9 cellular contexts compared by ENCODE assay signal in the genomic region with DNA sequence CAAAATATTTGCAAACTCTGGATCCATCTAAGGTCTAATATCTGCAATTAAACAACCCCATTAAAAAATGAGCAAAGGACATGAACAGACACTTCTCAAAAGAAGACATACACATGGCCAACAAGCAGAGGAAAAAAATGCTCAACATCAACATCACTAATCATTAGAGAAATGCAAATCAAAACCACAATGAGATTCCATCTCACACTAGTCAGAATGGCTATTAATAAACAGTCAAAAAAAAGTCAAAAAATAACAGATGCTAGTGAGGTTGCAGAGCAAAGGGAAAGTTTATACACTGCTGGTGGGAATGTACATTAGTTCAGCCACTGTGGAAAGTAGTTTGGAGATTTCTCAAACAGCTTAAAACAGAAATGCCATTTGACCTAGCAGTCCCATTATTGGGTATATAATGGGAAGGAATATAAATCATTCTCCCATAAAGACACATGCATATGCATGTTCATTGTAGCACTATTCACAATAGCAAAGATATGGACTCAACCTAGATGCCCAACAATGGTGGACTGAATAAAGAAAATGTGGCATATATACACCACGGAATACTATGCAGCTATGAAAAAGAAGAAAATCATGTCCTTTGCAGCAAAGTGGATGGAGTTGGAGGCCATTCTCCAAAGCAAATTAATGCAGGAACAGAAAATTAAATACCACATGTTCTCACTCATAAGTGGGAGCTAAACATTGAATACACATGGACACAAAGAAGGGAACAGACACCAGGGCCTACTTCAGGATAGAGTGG. TPM values are rescaled to one million over a fixed set of nuclear protein-coding genes. Genes with fewer than 3 reads are reported as not detected.
A peak's percentile ranks its signal among the peaks of the same experiment; 100 is the strongest.
DNase-seq lines count a peak whose midpoint lies in the region; ATAC-seq, FAIRE-seq and TF ChIP-seq lines count a peak whose summit lies in the region.
"Had no signal": no experiment of that assay in that cellular context is flagged by ENCODE, and none has a peak within 500 bp of the region (broad histone marks: within the 10 kb centered on the region; RNA-seq: fewer than 3 reads in every experiment).

No MANE protein-coding gene starts in this region.

- H2BK15ac ChIP-seq in mesenchymal stem cell (ENCODE audit: low read depth, poor library complexity, severe bottlenecking), result no peak overlapping the region

- no peak overlapping the region for H2AFZ ChIP-seq in mesenchymal stem cell (ENCODE audit: low read depth, low read length)

- peak overlapping the region; percentile 51 for H3K9ac ChIP-seq in mesenchymal stem cell (ENCODE audit: low read length)

- H3K79me1 ChIP-seq in mesenchymal stem cell (replicated peaks; ENCODE audit: low read length, poor library complexity, severe bottlenecking), result peaks cover 19% of the 10 kb centered on the region

- H3K18ac ChIP-seq in mesenchymal stem cell (ENCODE audit: low read depth in 1 of 2, low read length in 2 of 2), result no peak overlapping the region

- no peak overlapping the region for H4K8ac ChIP-seq in mesenchymal stem cell (ENCODE audit: low read length)

- no peak for ATAC-seq in activated naive CD4-positive, alpha-beta T cell treated with anti-CD3 and anti-CD28 coated beads, Interleukin-2, amount 50 U/mL, for 72 hours

- H3K9me3 ChIP-seq in HEK293 (ENCODE audit: control insufficient read depth, insufficient read depth, low read depth, low read length), result no peaks in the 10 kb centered on the region
- no peaks in the 10 kb centered on the region for H3K9me3 ChIP-seq in mesenchymal stem cell (ENCODE audit: control insufficient read depth, low read length)
- no peaks in the 10 kb centered on the region for H3K9me3 ChIP-seq in testis

- no peak overlapping the region for H2AK5ac ChIP-seq in mesenchymal stem cell (ENCODE audit: low read length, severe bottlenecking)

- H3K4ac ChIP-seq in mesenchymal stem cell (ENCODE audit: low read depth in 1 of 2, low read length in 2 of 2), result no peak overlapping the region

- H3K4me3 ChIP-seq in HEK293 (ENCODE audit: low read depth, low read length) (no peak overlapping the region), mesenchymal stem cell (ENCODE audit: insufficient read depth in 1 of 2, low read depth in 1 of 2, low read length in 2 of 2) (peak overlapping the region in 1 of 2 experiments; percentile 59), testis (no peak overlapping the region)

- no peak for FAIRE-seq in frontal cortex (lab: Jason Lieb, UNC)

- POLR2A ChIA-PET in HEK293 (lab: Yijun Ruan, JAX), result no interaction called here

- intact Hi-C loops in testis (cut with DNase I; ENCODE audit: low total_unique reads), result no loop called here

- no peak overlapping the region for H2BK5ac ChIP-seq in mesenchymal stem cell (ENCODE audit: low read depth, low read length, poor library complexity, severe bottlenecking)

- H2BK120ac ChIP-seq in mesenchymal stem cell (ENCODE audit: low read depth, low read length), result no peak overlapping the region

- in situ Hi-C loops in Caki2 (cut with HindIII; ENCODE audit: low pct_unique_long_range_greater_than_20kb, low sequenced_read_pairs), result no loop called here

- peaks cover 43 to 67% of the 10 kb centered on the region in 2 donors for H3K36me3 Mint-ChIP-seq in activated naive CD4-positive, alpha-beta T cell treated with anti-CD3 and anti-CD28 coated beads, Interleukin-2, amount 50 U/mL, for 72 hours

- TF ChIP-seq CTCF in HEK293 (tag by site-specific recombination; IDR thresholded peaks at IDR 0.05) (no peak), testis (IDR thresholded peaks at IDR 0.05) (no peak)

- H3K36me3 ChIP-seq in HEK293 (ENCODE audit: control insufficient read depth in 2 of 2, insufficient read depth in 1 of 2, low read length in 2 of 2) (peaks cover 18 to 78% of the 10 kb centered on the region in 2 experiments; a peak in 2 of 3 replicates), mesenchymal stem cell (ENCODE audit: control insufficient read depth in 1 of 2, insufficient read depth in 2 of 2, low read depth in 1 of 2, low read length in 2 of 2) (peaks cover 29 to 91% of the 10 kb centered on the region in 2 experiments), testis (ENCODE audit: low read depth, missing control alignments) (no peaks in the 10 kb centered on the region)

- peak; percentile 56 for DNase-seq in Caki2 (ENCODE audit: low read depth)
- no peak for DNase-seq in activated naive CD4-positive, alpha-beta T cell treated with anti-CD3 and anti-CD28 coated beads, Interleukin-2, amount 50 U/mL, for 72 hours (ENCODE audit: low spot score in 2 of 2)
- DNase-seq in mesenchymal stem cell, result peak; percentile 92
- no peak for DNase-seq in NCI-H446 treated with DMSO at 0.1 percent for 48 hours (lab: John Stamatoyannopoulos, UW)
- no peak for DNase-seq in testis
- DNase-seq in frontal cortex (ENCODE audit: low spot score in 2 of 2), result no peak
- no peak for DNase-seq in A172 (ENCODE audit: low spot score)
- DNase-seq: head of caudate nucleus had no signal

- no CpG with 5 or more reads among the region's 1 CpG for WGBS in mesenchymal stem cell
- WGBS in testis, 2 donors, result 100% methylated on average over 1 of the region's 1 CpG

- no peak overlapping the region for H2BK12ac ChIP-seq in mesenchymal stem cell (ENCODE audit: low read length in 2 of 2)

- no peak overlapping the region for H3K27ac ChIP-seq in HEK293 (ENCODE audit: extremely low read depth, low read depth, low read length)
- no peak overlapping the region for H3K27ac ChIP-seq in mesenchymal stem cell (ENCODE audit: low read length, poor library complexity, severe bottlenecking)
- no peak overlapping the region for H3K27ac ChIP-seq in testis

- no peak for TF ChIP-seq POLR2A in testis (IDR thresholded peaks at IDR 0.05)

- peak overlapping the region; percentile 63 to 79 for H3K27ac Mint-ChIP-seq in activated naive CD4-positive, alpha-beta T cell treated with anti-CD3 and anti-CD28 coated beads, Interleukin-2, amount 50 U/mL, for 72 hours

- no peak overlapping the region for H3K14ac ChIP-seq in mesenchymal stem cell (ENCODE audit: low read length in 2 of 2)

- CTCF ChIA-PET in HEK293 (lab: Yijun Ruan, JAX), result interaction anchor here (0.6 to 1.3 kb wide), 3 partner anchors 30 to 136 kb away, joined by 3 read pairs; no protein-coding TSS in a partner anchor

- H3K27me3 ChIP-seq in mesenchymal stem cell (ENCODE audit: control insufficient read depth in 1 of 2, insufficient read depth in 1 of 2, low read length in 2 of 2) (no peaks in the 10 kb centered on the region), testis (no peaks in the 10 kb centered on the region)

- no peak overlapping the region for H3K23ac ChIP-seq in mesenchymal stem cell (ENCODE audit: low read length in 2 of 2)

- H3K4me1 ChIP-seq in HEK293 (ENCODE audit: control insufficient read depth, insufficient read depth, low read length) (no peaks in the 10 kb centered on the region), mesenchymal stem cell (ENCODE audit: control insufficient read depth, insufficient read depth, low read depth, low read length) (peaks cover 1% of the 10 kb centered on the region), testis (no peaks in the 10 kb centered on the region)

- no peak overlapping the region for H3K4me2 ChIP-seq in mesenchymal stem cell (ENCODE audit: low read length, poor library complexity, severe bottlenecking)

- peaks cover 0 to 9% of the 10 kb centered on the region in 2 donors for H3K9me3 Mint-ChIP-seq in activated naive CD4-positive, alpha-beta T cell treated with anti-CD3 and anti-CD28 coated beads, Interleukin-2, amount 50 U/mL, for 72 hours

- H4K91ac ChIP-seq in mesenchymal stem cell (ENCODE audit: low read length), result no peak overlapping the region

TF ChIP-seq in HEK293, 187 proteins besides CTCF, POLR2A, EP300 and RAD21:
- no peak for TF ChIP-seq ZNF16 (tag by site-specific recombination; IDR thresholded peaks at IDR 0.05; ENCODE audit: low read depth)
- TF ChIP-seq, protein P1, sequence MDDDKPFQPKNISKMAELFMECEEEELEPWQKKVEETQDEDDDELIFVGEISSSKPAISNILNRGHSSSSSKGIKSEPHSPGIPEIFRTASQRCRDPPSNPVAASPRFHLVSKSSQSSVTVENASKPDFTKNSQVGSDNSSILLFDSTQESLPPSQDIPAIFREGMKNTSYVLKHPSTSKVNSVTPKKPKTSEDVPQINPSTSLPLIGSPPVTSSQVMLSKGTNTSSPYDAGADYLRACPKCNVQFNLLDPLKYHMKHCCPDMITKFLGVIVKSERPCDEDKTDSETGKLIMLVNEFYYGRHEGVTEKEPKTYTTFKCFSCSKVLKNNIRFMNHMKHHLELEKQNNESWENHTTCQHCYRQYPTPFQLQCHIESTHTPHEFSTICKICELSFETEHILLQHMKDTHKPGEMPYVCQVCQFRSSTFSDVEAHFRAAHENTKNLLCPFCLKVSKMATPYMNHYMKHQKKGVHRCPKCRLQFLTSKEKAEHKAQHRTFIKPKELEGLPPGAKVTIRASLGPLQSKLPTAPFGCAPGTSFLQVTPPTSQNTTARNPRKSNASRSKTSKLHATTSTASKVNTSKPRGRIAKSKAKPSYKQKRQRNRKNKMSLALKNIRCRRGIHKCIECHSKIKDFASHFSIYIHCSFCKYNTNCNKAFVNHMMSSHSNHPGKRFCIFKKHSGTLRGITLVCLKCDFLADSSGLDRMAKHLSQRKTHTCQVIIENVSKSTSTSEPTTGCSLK (tag by site-specific recombination; IDR thresholded peaks at IDR 0.05), result 0 out of 2 replicates have a peak, but pooled peaks have one; percentile 31
- peak; percentile 99 for TF ChIP-seq ZNF146 (tag by site-specific recombination; IDR thresholded peaks at IDR 0.05)
- TF ChIP-seq EGR2 (tag by site-specific recombination; IDR thresholded peaks at IDR 0.05; ENCODE audit: low read depth), result no peak
- TF ChIP-seq, protein P2, sequence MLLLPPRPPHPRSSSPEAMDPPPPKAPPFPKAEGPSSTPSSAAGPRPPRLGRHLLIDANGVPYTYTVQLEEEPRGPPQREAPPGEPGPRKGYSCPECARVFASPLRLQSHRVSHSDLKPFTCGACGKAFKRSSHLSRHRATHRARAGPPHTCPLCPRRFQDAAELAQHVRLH (tag by site-specific recombination; IDR thresholded peaks at IDR 0.05), result peak; percentile 83

RNA-seq across cellular contexts. Expression of a gene that starts 9.1 kb away (rescaled TPM):
- total RNA-seq in Caki2 (2014; rRNA removed; shearing (Covaris generic); ENCODE audit: low replicate concordance), result 13.3 and 13.4 TPM in 2 replicates
- total RNA-seq in activated naive CD4-positive, alpha-beta T cell treated with anti-CD3 and anti-CD28 coated beads, Interleukin-2, amount 50 U/mL, for 72 hours, result 10 to 100 TPM; 31.2 to 36.6 TPM
- polyA plus RNA-seq in mesenchymal stem cell (2013, experiment 1 of 2), result 13.4 TPM
- 12.3 TPM for polyA plus RNA-seq in mesenchymal stem cell (2013, experiment 2 of 2)
- total RNA-seq in testis, result 10 to 100 TPM; 31.6 to 37.2 TPM
- 39.9 TPM for polyA plus RNA-seq in testis (ENCODE audit: insufficient read depth, low read depth, low replicate concordance)
- total RNA-seq in frontal cortex, result 13.0 TPM
- 33.8 and 34.2 TPM in 2 replicates for total RNA-seq in A172 (2014; rRNA removed; shearing (Covaris generic))

RNA-seq across cellular contexts. Expression of a gene that starts 49.6 kb away (rescaled TPM):
- 59.1 and 70.2 TPM in 2 replicates for total RNA-seq in Caki2 (2014; rRNA removed; shearing (Covaris generic); ENCODE audit: low replicate concordance)
- total RNA-seq in activated naive CD4-positive, alpha-beta T cell treated with anti-CD3 and anti-CD28 coated beads, Interleukin-2, amount 50 U/mL, for 72 hours, result 10 to 100 TPM; 42.1 to 51.9 TPM
- 34.0 TPM for polyA plus RNA-seq in mesenchymal stem cell (2013, experiment 1 of 2)
- polyA plus RNA-seq in mesenchymal stem cell (2013, experiment 2 of 2), result 31.9 TPM
- total RNA-seq in testis (10 to 100 TPM; 53.3 to 54.1 TPM), frontal cortex (19.6 TPM)
- 58.3 TPM for polyA plus RNA-seq in testis (ENCODE audit: insufficient read depth, low read depth, low replicate concordance)
- 50.7 and 66.2 TPM in 2 replicates for total RNA-seq in A172 (2014; rRNA removed; shearing (Covaris generic))

Comparison
In these comparisons a context has a peak if more than half of its experiments do, and no peak if none do; other contexts are left out.
1. DNase-seq: peak in Caki2 (single experiment) and mesenchymal stem cell (single experiment); none in activated naive CD4-positive, alpha-beta T cell treated with anti-CD3 and anti-CD28 coated beads, Interleukin-2, amount 50 U/mL, for 72 hours (0 of 2), NCI-H446 treated with DMSO at 0.1 percent for 48 hours (single experiment), testis (single experiment), frontal cortex (0 of 2) and A172 (single experiment).